9 cellular contexts compared by ENCODE assay signal in genomic region chr11:117875397-117876048, GRCh38. TPM values are rescaled to one million over a fixed set of nuclear protein-coding genes. Genes with fewer than 3 reads are reported as not detected.
A peak's percentile ranks its signal among the peaks of the same experiment; 100 is the strongest.
DNase-seq lines count a peak whose midpoint lies in the region; ATAC-seq lines count a peak whose summit lies in the region.
"Had no signal": no experiment of that assay in that cellular context is flagged by ENCODE, and none has a peak within 500 bp of the region (broad histone marks: within the 10 kb centered on the region; RNA-seq: fewer than 3 reads in every experiment).

No MANE protein-coding gene starts in this region.

- H3K9me3 Mint-ChIP-seq in activated T-helper 2 cell treated with anti-CD3 and anti-CD28 coated beads, Interferon-gamma antibody, Interleukin-2, Interleukin-4, amounts not matched to agents 10 μg/mL and 5 μg/mL and 100 μg/mL, durations not matched to agents 14 hours and 24 hours and 36 hours, result no peaks in the 10 kb centered on the region
- no peaks in the 10 kb centered on the region for H3K9me3 Mint-ChIP-seq in stimulated activated naive CD8-positive, alpha-beta T cell treated with anti-CD3 and anti-CD28 coated beads, Interleukin-15, Interleukin-2, amounts not matched to agents 100 ng/mL and 50 ng/mL, for 24 hours

- peak; percentile 44 for DNase-seq in stimulated activated CD4-positive, alpha-beta T cell treated with anti-CD3 and anti-CD28 coated beads, Interleukin-15, amount 100 ng/mL, for 24 hours
- no peak for DNase-seq in stimulated activated CD4-positive, alpha-beta T cell treated with anti-CD3 and anti-CD28 coated beads, Interleukin-2, amount 100 ng/mL, for 48 hours
- no peak for DNase-seq in activated T-helper 2 cell treated with anti-CD3 and anti-CD28 coated beads, Interferon-gamma antibody, Interleukin-2, Interleukin-4, amounts not matched to agents 10 μg/mL and 5 μg/mL and 100 μg/mL, durations not matched to agents 14 hours and 24 hours and 36 hours (ENCODE audit: low spot score)
- DNase-seq in iPS-NIHi11 (ENCODE audit: low spot score), result peak; percentile 58
- no peak for DNase-seq in HUDEP-2 (lab: John Stamatoyannopoulos, UW; ENCODE audit: unreplicated experiment in 76 of 76)

- no peaks in the 10 kb centered on the region for H3K36me3 Mint-ChIP-seq in activated T-helper 2 cell treated with anti-CD3 and anti-CD28 coated beads, Interferon-gamma antibody, Interleukin-2, Interleukin-4, amounts not matched to agents 10 μg/mL and 5 μg/mL and 100 μg/mL, durations not matched to agents 14 hours and 24 hours and 36 hours (ENCODE audit: low read depth)
- no peaks in the 10 kb centered on the region for H3K36me3 Mint-ChIP-seq in stimulated activated naive CD8-positive, alpha-beta T cell treated with anti-CD3 and anti-CD28 coated beads, Interleukin-15, Interleukin-2, amounts not matched to agents 100 ng/mL and 50 ng/mL, for 24 hours (ENCODE audit: low read depth)

- H3K27me3 Mint-ChIP-seq in activated T-helper 2 cell treated with anti-CD3 and anti-CD28 coated beads, Interferon-gamma antibody, Interleukin-2, Interleukin-4, amounts not matched to agents 10 μg/mL and 5 μg/mL and 100 μg/mL, durations not matched to agents 14 hours and 24 hours and 36 hours (ENCODE audit: low read depth), result peaks cover 63% of the 10 kb centered on the region
- peaks cover 67% of the 10 kb centered on the region for H3K27me3 Mint-ChIP-seq in stimulated activated naive CD8-positive, alpha-beta T cell treated with anti-CD3 and anti-CD28 coated beads, Interleukin-15, Interleukin-2, amounts not matched to agents 100 ng/mL and 50 ng/mL, for 24 hours

- no peak for ATAC-seq in HG03354 (IDR thresholded peaks at IDR 0.05; ENCODE audit: poor library complexity, severe bottlenecking, unreplicated experiment)
- no peak for ATAC-seq in HG02763 (IDR thresholded peaks at IDR 0.05; ENCODE audit: unreplicated experiment)

- intact Hi-C loops in activated T-helper 2 cell treated with anti-CD3 and anti-CD28 coated beads, Interferon-gamma antibody, Interleukin-2, Interleukin-4, amounts not matched to agents 10 μg/mL and 5 μg/mL and 100 μg/mL, durations not matched to agents 14 hours and 24 hours and 36 hours (cut with micrococcal nuclease), result no loop called here

- H3K4me3 Mint-ChIP-seq in activated T-helper 2 cell treated with anti-CD3 and anti-CD28 coated beads, Interferon-gamma antibody, Interleukin-2, Interleukin-4, amounts not matched to agents 10 μg/mL and 5 μg/mL and 100 μg/mL, durations not matched to agents 14 hours and 24 hours and 36 hours (ENCODE audit: low read depth), result peak overlapping the region; percentile 79
- peak overlapping the region; percentile 84 for H3K4me3 Mint-ChIP-seq in stimulated activated naive CD8-positive, alpha-beta T cell treated with anti-CD3 and anti-CD28 coated beads, Interleukin-15, Interleukin-2, amounts not matched to agents 100 ng/mL and 50 ng/mL, for 24 hours

- H3K27ac Mint-ChIP-seq in activated T-helper 2 cell treated with anti-CD3 and anti-CD28 coated beads, Interferon-gamma antibody, Interleukin-2, Interleukin-4, amounts not matched to agents 10 μg/mL and 5 μg/mL and 100 μg/mL, durations not matched to agents 14 hours and 24 hours and 36 hours, result no peak overlapping the region
- H3K27ac Mint-ChIP-seq in stimulated activated naive CD8-positive, alpha-beta T cell treated with anti-CD3 and anti-CD28 coated beads, Interleukin-15, Interleukin-2, amounts not matched to agents 100 ng/mL and 50 ng/mL, for 24 hours, result no peak overlapping the region

- H3K4me1 Mint-ChIP-seq in activated T-helper 2 cell treated with anti-CD3 and anti-CD28 coated beads, Interferon-gamma antibody, Interleukin-2, Interleukin-4, amounts not matched to agents 10 μg/mL and 5 μg/mL and 100 μg/mL, durations not matched to agents 14 hours and 24 hours and 36 hours (ENCODE audit: low read depth), result peaks cover 13% of the 10 kb centered on the region
- H3K4me1 Mint-ChIP-seq in stimulated activated naive CD8-positive, alpha-beta T cell treated with anti-CD3 and anti-CD28 coated beads, Interleukin-15, Interleukin-2, amounts not matched to agents 100 ng/mL and 50 ng/mL, for 24 hours (ENCODE audit: low read depth), result peaks cover 39% of the 10 kb centered on the region

RNA-seq across cellular contexts. Expression of gene FXYD6, which starts 0.9 kb away (rescaled TPM):
- 0.11 and 0.18 TPM in 2 replicates for total RNA-seq in activated T-helper 2 cell treated with anti-CD3 and anti-CD28 coated beads, Interferon-gamma antibody, Interleukin-2, Interleukin-4, amounts not matched to agents 10 μg/mL and 5 μg/mL and 100 μg/mL, durations not matched to agents 14 hours and 24 hours and 36 hours

RNA-seq across cellular contexts. Expression of gene FXYD2, which starts 51.0 kb away (rescaled TPM):
- 0.48 and 0.51 TPM in 2 replicates for total RNA-seq in activated T-helper 2 cell treated with anti-CD3 and anti-CD28 coated beads, Interferon-gamma antibody, Interleukin-2, Interleukin-4, amounts not matched to agents 10 μg/mL and 5 μg/mL and 100 μg/mL, durations not matched to agents 14 hours and 24 hours and 36 hours

RNA-seq across cellular contexts. Expression of gene TMPRSS13, which starts 53.7 kb away (rescaled TPM):
- total RNA-seq in activated T-helper 2 cell treated with anti-CD3 and anti-CD28 coated beads, Interferon-gamma antibody, Interleukin-2, Interleukin-4, amounts not matched to agents 10 μg/mL and 5 μg/mL and 100 μg/mL, durations not matched to agents 14 hours and 24 hours and 36 hours, result 2.7 and 5.3 TPM in 2 replicates
- total RNA-seq: lung microvascular endothelial cell had no signal

Comparison
In these comparisons a context has a peak if more than half of its experiments do, and no peak if none do; other contexts are left out.
1. DNase-seq: peak in stimulated activated CD4-positive, alpha-beta T cell treated with anti-CD3 and anti-CD28 coated beads, Interleukin-15, amount 100 ng/mL, for 24 hours (single experiment) and iPS-NIHi11 (single experiment); none in stimulated activated CD4-positive, alpha-beta T cell treated with anti-CD3 and anti-CD28 coated beads, Interleukin-2, amount 100 ng/mL, for 48 hours (0 of 2), activated T-helper 2 cell treated with anti-CD3 and anti-CD28 coated beads, Interferon-gamma antibody, Interleukin-2, Interleukin-4, amounts not matched to agents 10 μg/mL and 5 μg/mL and 100 μg/mL, durations not matched to agents 14 hours and 24 hours and 36 hours (single experiment) and HUDEP-2 (0 of 76).